ENCODE assay signal across 11 cellular contexts in genomic region chr16:84262939-84263338, GRCh38. TPM values are rescaled to one million over a fixed set of nuclear protein-coding genes. Genes with fewer than 3 reads are reported as not detected.
"Had no signal": no experiment of that assay in that cellular context is flagged by ENCODE, and none has a peak within 500 bp of the region (broad histone marks: within the 10 kb centered on the region; RNA-seq: fewer than 3 reads in every experiment).

No MANE protein-coding gene starts in this region.

- H3K4me2 ChIP-seq: KMS-11 had no signal

- DNase-seq: GM23248, H7, IMR-90, Karpas-422, KBM-7 had no signal

- H3K9ac ChIP-seq: GM23248, KMS-11 had no signal

- H2AFZ ChIP-seq: GM23248 had no signal

- H3K27ac ChIP-seq: GM23248, KMS-11 had no signal

- H3K36me3 ChIP-seq: HAP-1 had no signal

- H3K9me3 ChIP-seq: HAP-1 had no signal

- H3K4me3 ChIP-seq: GM23248, HAP-1 had no signal

- ATAC-seq: HCT116 had no signal

- FAIRE-seq: HTR-8/SVneo had no signal

RNA-seq across cellular contexts. Expression of gene KCNG4, which starts 23.1 kb away (rescaled TPM):
- total RNA-seq: GM23248, H4, H7, HT-29, IMR-90 had no signal
- polyA plus RNA-seq: GM23248, IMR-90 had no signal

RNA-seq across cellular contexts. Expression of gene WFDC1, which starts 31.7 kb away (rescaled TPM):
- total RNA-seq: H4, HT-29 had no signal
